ENCODE assay signal across 23 cellular contexts in genomic region chr17:57905875-57906455, GRCh38. TPM values are rescaled to one million over a fixed set of nuclear protein-coding genes. Genes with fewer than 3 reads are reported as not detected.
DNase-seq lines count a peak whose midpoint lies in the region; ATAC-seq and TF ChIP-seq lines count a peak whose summit lies in the region.
"Had no signal": no experiment of that assay in that cellular context is flagged by ENCODE, and none has a peak within 500 bp of the region (broad histone marks: within the 10 kb centered on the region; RNA-seq: fewer than 3 reads in every experiment).

No MANE protein-coding gene starts in this region.

- H3K27me3 ChIP-seq in left ventricle myocardium inferior (ENCODE audit: low read depth) (no peaks in the 10 kb centered on the region), PC-9 (ENCODE audit: insufficient read depth, low read depth) (no peaks in the 10 kb centered on the region)
- H3K27me3 ChIP-seq: SJSA1, thyroid gland had no signal

- ATAC-seq in Right ventricle myocardium inferior = no peak
- ATAC-seq: activated CD8-positive, alpha-beta T cell treated with anti-CD3 and anti-CD28 coated beads, Interleukin-2, amount 10 ng/mL, durations not matched to agents 7 days and 5 days; left lobe of liver had no signal

- no peak for DNase-seq in left ventricle myocardium inferior
- DNase-seq in Right ventricle myocardium inferior (ENCODE audit: missing footprints) = no peak
- no peak for DNase-seq in neural crest cell (ENCODE audit: low read depth, low spot score)
- no peak for DNase-seq in retina
- no peak for DNase-seq in PC-9
- no peak for DNase-seq in NCI-H524 (lab: John Stamatoyannopoulos, UW)
- DNase-seq in dedifferentiated amniotic fluid mesenchymal stem cell (ENCODE audit: extremely low spot score) = no peak
- DNase-seq: ACHN; activated CD4-positive, CD25-positive, alpha-beta regulatory T cell; activated CD8-positive, alpha-beta T cell treated with anti-CD3 and anti-CD28 coated beads, Interleukin-2, amount 10 ng/mL, durations not matched to agents 7 days and 5 days; activated naive CD4-positive, alpha-beta T cell treated with anti-CD3 and anti-CD28 coated beads, Interleukin-2, amount 50 U/mL, for 16 hours; activated T-cell treated with anti-CD3 and anti-CD28 coated beads, Interleukin-2, amount 50 U/mL, for 48 hours; CD4-positive, alpha-beta memory T cell; dermis blood vessel endothelial cell; MM.1S; NCI-H2081 treated with DMSO at 0.1 percent for 48 hours; stimulated activated CD8-positive, alpha-beta memory T cell treated with anti-CD3 and anti-CD28 coated beads, Interleukin-4, amount 100 ng/mL, for 48 hours; thyroid gland had no signal

- CTCF ChIA-PET in PC-9 (lab: Charles Lee) = interaction anchor here (0.5 to 0.7 kb wide), 2 partner anchors 91 to 831 kb away, joined by 3 to 7 read pairs; no protein-coding TSS in a partner anchor

- H2AFZ ChIP-seq in PC-9 = no peak overlapping the region

- 0 out of 2 replicates have a peak, but pooled peaks cover 4% of the 10 kb centered on the region for H3K79me2 ChIP-seq in PC-9 (ENCODE audit: low read depth)

- POLR2A ChIA-PET in PC-9 (lab: Charles Lee; ENCODE audit: unreplicated experiment) = no interaction called here

- peaks cover 3% of the 10 kb centered on the region for H3K36me3 Mint-ChIP-seq in neural crest cell (ENCODE audit: low read depth)
- H3K36me3 Mint-ChIP-seq: CD4-positive, alpha-beta memory T cell had no signal

- peaks cover 75% of the 10 kb centered on the region for H3K4me1 Mint-ChIP-seq in neural crest cell

- H3K27ac ChIP-seq in left ventricle myocardium inferior (replicated peaks) (peak overlapping the region; percentile 40), cingulate gyrus (ENCODE audit: low read depth, low read length) (peak overlapping the region; percentile 97), PC-9 (no peak overlapping the region)
- H3K27ac ChIP-seq: SJSA1 had no signal

- intact Hi-C loops in left ventricle myocardium inferior (cut with micrococcal nuclease) = no loop called here
- intact Hi-C loops in Right ventricle myocardium inferior (cut with DNase I) = no loop called here
- intact Hi-C loops in PC-9 (cut with micrococcal nuclease; ENCODE audit: unreplicated experiment) = no loop called here

- TF ChIP-seq CTCF in left ventricle myocardium inferior (IDR thresholded peaks at IDR 0.05; ENCODE audit: borderline replicate concordance) (no peak), neural crest cell (conservative IDR thresholded peaks at IDR 0.05) (no peak), PC-9 (conservative IDR thresholded peaks at IDR 0.05) (no peak)

- no peaks in the 10 kb centered on the region for H4K20me1 ChIP-seq in PC-9 (ENCODE audit: insufficient read depth)

- no peaks in the 10 kb centered on the region for H3K27me3 Mint-ChIP-seq in neural crest cell (ENCODE audit: low read depth)

- H3K9me3 Mint-ChIP-seq in neural crest cell = no peaks in the 10 kb centered on the region
- H3K9me3 Mint-ChIP-seq: CD4-positive, alpha-beta memory T cell; H9; T-helper 2 cell treated with Interferon-gamma antibody and Interleukin-4, amounts not matched to agents 5 μg/mL and 100 μg/mL, for 36 hours had no signal

- H3K27ac Mint-ChIP-seq in neural crest cell (ENCODE audit: unreplicated experiment) = peak overlapping the region; percentile 90
- H3K27ac Mint-ChIP-seq: activated CD8-positive, alpha-beta T cell treated with anti-CD3 and anti-CD28 coated beads, Interleukin-2, amount 10 ng/mL, durations not matched to agents 7 days and 5 days; T-helper 2 cell treated with Interferon-gamma antibody and Interleukin-4, amounts not matched to agents 5 μg/mL and 100 μg/mL, for 36 hours had no signal

- H3K9me3 ChIP-seq in left ventricle myocardium inferior (replicated peaks) (no peaks in the 10 kb centered on the region), PC-9 (ENCODE audit: insufficient read depth, low read depth) (no peaks in the 10 kb centered on the region)
- H3K9me3 ChIP-seq: SJSA1, thyroid gland had no signal

- peak overlapping the region; percentile 56 for H3K4me3 Mint-ChIP-seq in neural crest cell
- H3K4me3 Mint-ChIP-seq: activated CD8-positive, alpha-beta T cell treated with anti-CD3 and anti-CD28 coated beads, Interleukin-2, amount 10 ng/mL, durations not matched to agents 7 days and 5 days; CD4-positive, alpha-beta memory T cell; T-helper 2 cell treated with Interferon-gamma antibody and Interleukin-4, amounts not matched to agents 5 μg/mL and 100 μg/mL, for 36 hours had no signal

- H3K4me1 ChIP-seq in left ventricle myocardium inferior = peaks cover 85% of the 10 kb centered on the region
- H3K4me1 ChIP-seq in PC-9 (replicated peaks; ENCODE audit: insufficient read depth) = peaks cover 36% of the 10 kb centered on the region

- peaks cover 28% of the 10 kb centered on the region for H3F3A ChIP-seq in PC-9 (ENCODE audit: insufficient read depth, low read depth)

- H3K9me2 ChIP-seq in PC-9 (ENCODE audit: insufficient read depth) = no peaks in the 10 kb centered on the region

- H3K4me3 ChIP-seq in left ventricle myocardium inferior = no peak overlapping the region
- no peak overlapping the region for H3K4me3 ChIP-seq in PC-9
- H3K4me3 ChIP-seq: SJSA1, thyroid gland had no signal

- no TSS peak for BruUV-seq in PC-9 (replicated peaks; lab: Mats Ljungman, UMichigan)

- H3K36me3 ChIP-seq in left ventricle myocardium inferior (no peaks in the 10 kb centered on the region), PC-9 (ENCODE audit: low read depth) (no peaks in the 10 kb centered on the region)
- H3K36me3 ChIP-seq: thyroid gland had no signal

- H3K4me2 ChIP-seq in PC-9 = no peak overlapping the region

RNA-seq across cellular contexts. Expression of gene CUEDC1, which starts 49.2 kb away (rescaled TPM):
- total RNA-seq in left ventricle myocardium inferior (43.2 TPM), Right ventricle myocardium inferior (49.1 TPM), neural crest cell (73.7 and 86.9 TPM in 2 replicates), PC-9 (2021) (60.7 and 61.4 TPM in 2 replicates)

RNA-seq across cellular contexts. Expression of gene MRPS23, which starts 56.1 kb away (rescaled TPM):
- total RNA-seq in left ventricle myocardium inferior (89.4 TPM), Right ventricle myocardium inferior (86.7 TPM), neural crest cell (50.0 and 63.0 TPM in 2 replicates), PC-9 (2021) (49.7 and 50.3 TPM in 2 replicates)
